Comparison of ENCODE assay signal across 19 cellular contexts in the genomic region with DNA sequence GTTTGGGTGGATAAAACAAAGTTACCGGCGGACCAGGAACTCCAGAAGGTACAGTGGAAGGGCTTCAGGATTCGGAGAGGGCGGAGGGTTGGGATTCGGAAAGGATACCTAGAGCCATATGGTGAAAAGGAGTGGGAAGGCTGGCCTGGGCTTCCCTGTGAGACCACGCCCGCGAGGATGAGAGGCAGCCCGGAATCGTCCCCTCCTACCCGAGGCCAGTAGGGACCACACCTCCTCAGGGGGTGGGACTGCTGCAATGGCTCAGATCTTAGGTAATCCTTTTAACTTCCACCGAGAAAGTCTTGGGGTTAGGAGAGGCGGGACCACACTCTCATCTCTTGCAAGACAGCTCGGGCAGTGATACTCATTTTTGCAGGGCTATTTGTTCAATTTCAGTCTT.
A peak's percentile ranks its signal among the peaks of the same experiment; 100 is the strongest.
DNase-seq lines count a peak whose midpoint lies in the region; ATAC-seq and TF ChIP-seq lines count a peak whose summit lies in the region.
"Had no signal": no experiment of that assay in that cellular context is flagged by ENCODE, and none has a peak within 500 bp of the region (broad histone marks: within the 10 kb centered on the region; RNA-seq: fewer than 3 reads in every experiment).

No MANE protein-coding gene starts in this region.

- H3K4me3 ChIP-seq in H7 (ENCODE audit: insufficient read depth, low read depth, low read length): no peak overlapping the region
- H3K4me3 ChIP-seq in choroid plexus epithelial cell (ENCODE audit: low read depth, low read length): no peak overlapping the region
- H3K4me3 ChIP-seq: ascending aorta, gastroesophageal sphincter, suprapubic skin had no signal

- H3K27me3 ChIP-seq in H7 (ENCODE audit: control insufficient read depth, insufficient read depth, low read length): no peaks in the 10 kb centered on the region
- H3K27me3 ChIP-seq: ascending aorta, suprapubic skin had no signal

- no peak for TF ChIP-seq CTCF in choroid plexus epithelial cell (conservative IDR thresholded peaks at IDR 0.05; ENCODE audit: low read depth, low read length)

- H3K36me3 ChIP-seq in H7 (replicated peaks; ENCODE audit: control insufficient read depth, insufficient read depth, low read length): no peaks in the 10 kb centered on the region
- H3K36me3 ChIP-seq: ascending aorta, gastroesophageal sphincter, suprapubic skin had no signal

- ATAC-seq in left lobe of liver: no peak
- ATAC-seq: gastroesophageal sphincter, HCT116 had no signal

- DNase-seq in H7 (peak; percentile 87), NCI-H2227 (lab: John Stamatoyannopoulos, UW; ENCODE audit: unreplicated experiment) (peak; percentile 56), choroid plexus epithelial cell (ENCODE audit: low read depth) (peak; percentile 21), left kidney (ENCODE audit: low read depth, low spot score) (peak; percentile 50), left lobe of liver (ENCODE audit: low spot score) (no peak), NCI-H2107 treated with DMSO at 0.1 percent for 48 hours (lab: John Stamatoyannopoulos, UW; ENCODE audit: unreplicated experiment) (no peak), SW480 (ENCODE audit: low spot score) (no peak)
- no peak for DNase-seq in activated CD4-positive, alpha-beta T cell treated with anti-CD3 and anti-CD28 coated beads, Interleukin-2, amount 50 U/mL, for 1 hour
- DNase-seq: activated naive CD4-positive, alpha-beta T cell treated with anti-CD3 and anti-CD28 coated beads for 36 hours; MM.1S; NCI-H2107; occipital lobe; OCI-M1; stimulated activated CD4-positive, alpha-beta T cell treated with anti-CD3 and anti-CD28 coated beads, Interleukin-4, amount 100 ng/mL, for 1 hour; T1000 had no signal

Comparison
In these comparisons a context has a peak if more than half of its experiments do, and no peak if none do; other contexts are left out.
1. DNase-seq: peak in H7 (single experiment), NCI-H2227 (single experiment), choroid plexus epithelial cell (single experiment) and left kidney (single experiment); none in left lobe of liver (single experiment), NCI-H2107 treated with DMSO at 0.1 percent for 48 hours (single experiment), activated CD4-positive, alpha-beta T cell treated with anti-CD3 and anti-CD28 coated beads, Interleukin-2, amount 50 U/mL, for 1 hour (single experiment) and SW480 (single experiment).